Comparison of ENCODE assay signal across 8 cellular contexts in the genomic region with DNA sequence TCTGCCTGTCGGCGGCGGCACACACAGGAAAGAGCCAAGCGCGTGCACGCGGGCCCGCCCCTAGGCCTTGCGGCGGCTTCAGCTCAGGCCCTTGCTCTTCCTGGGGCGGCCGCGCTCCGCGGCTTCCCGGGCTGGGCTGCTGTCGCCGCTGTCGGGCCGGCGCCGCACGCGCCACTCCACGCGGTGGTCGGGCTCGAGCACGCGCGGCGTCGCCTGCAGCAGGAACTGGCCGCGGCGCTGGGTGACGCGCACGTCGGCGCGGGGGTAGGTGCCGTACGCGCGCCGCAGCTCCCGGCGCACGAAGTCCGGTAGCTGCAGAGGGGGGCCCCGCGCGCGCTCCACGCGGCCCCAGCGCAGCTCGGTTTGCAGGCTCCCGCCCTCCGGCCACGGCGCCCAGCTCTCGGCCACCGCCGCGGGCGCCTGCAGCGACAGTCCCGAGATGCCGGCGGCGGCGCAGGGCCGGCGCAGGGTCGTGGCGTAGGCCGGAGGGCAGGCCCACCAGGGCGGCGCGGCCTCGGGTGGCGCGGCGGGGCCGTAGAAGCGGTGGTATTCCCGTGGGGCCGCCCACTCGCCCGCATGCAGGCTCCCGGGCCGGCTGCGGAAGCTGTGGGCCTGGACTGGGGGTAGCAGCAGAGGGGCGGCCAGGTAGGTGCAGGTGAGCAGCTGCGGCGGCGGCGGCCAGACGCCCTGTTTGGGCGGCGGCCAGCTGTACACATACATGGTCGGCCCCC. TPM values are rescaled to one million over a fixed set of nuclear protein-coding genes. Genes with fewer than 3 reads are reported as not detected.
DNase-seq lines count a peak whose midpoint lies in the region.

No MANE protein-coding gene starts in this region.

- no peaks in the 10 kb centered on the region for H3K9me3 ChIP-seq in GM23248 (ENCODE audit: low read depth)
- H3K9me3 ChIP-seq in neuron (ENCODE audit: low read length), result no peaks in the 10 kb centered on the region
- H3K9me3 ChIP-seq in subcutaneous abdominal adipose tissue (ENCODE audit: control insufficient read depth in 5 of 5, low read length in 5 of 5), result no peaks in the 10 kb centered on the region

- H3F3A ChIP-seq in GM23248 (ENCODE audit: insufficient read depth), result peaks cover 27% of the 10 kb centered on the region

- no peaks in the 10 kb centered on the region for H3K79me2 ChIP-seq in GM23248 (ENCODE audit: insufficient read depth)

- peaks cover 20% of the 10 kb centered on the region for H3K4me1 ChIP-seq in GM23248 (ENCODE audit: insufficient read depth)
- peaks cover 15% of the 10 kb centered on the region for H3K4me1 ChIP-seq in neuron (ENCODE audit: insufficient read depth, low read length)
- peaks cover 7 to 37% (median 23%) of the 10 kb centered on the region in 5 donors for H3K4me1 ChIP-seq in subcutaneous abdominal adipose tissue (ENCODE audit: control insufficient read depth in 5 of 5, insufficient read depth in 5 of 5, low read length in 5 of 5)

- DNase-seq in EL, result peak; percentile 81
- peak; percentile 89 for DNase-seq in GM23248
- DNase-seq in Kasumi-1 (lab: John Stamatoyannopoulos, UW), result peak; percentile 78 to 86
- peak; percentile 75 to 88 for DNase-seq in SHP77 (lab: John Stamatoyannopoulos, UW)
- peak; percentile 91 for DNase-seq in activated gamma-delta T cell (lab: John Stamatoyannopoulos, UW)
- peak; percentile 70 for DNase-seq in foreskin melanocyte

- H3K27me3 ChIP-seq in GM23248 (replicated peaks; ENCODE audit: insufficient read depth) (no peaks in the 10 kb centered on the region), neuron (ENCODE audit: insufficient read depth, low read length) (no peaks in the 10 kb centered on the region), subcutaneous abdominal adipose tissue (ENCODE audit: control insufficient read depth in 5 of 5, insufficient read depth in 4 of 5, low read length in 5 of 5) (no peaks in the 10 kb centered on the region)

- H3K4me3 ChIP-seq in GM23248 (peak overlapping the region; percentile 74), neuron (ENCODE audit: low read length) (peak overlapping the region; percentile 62), subcutaneous abdominal adipose tissue (ENCODE audit: low read depth in 1 of 5, low read length in 5 of 5) (peak overlapping the region; percentile 65 to 95 (median 84))

- WGBS in GM23248 (ENCODE audit: low coverage in 1 of 2, low lambda C conversion rate in 2 of 2, missing lambda C conversion rate in 2 of 2), 2 experiments, result 1 to 3% methylated on average over 54 to 67 of the region's 104 CpGs

- no peaks in the 10 kb centered on the region for H4K20me1 ChIP-seq in GM23248 (ENCODE audit: insufficient read depth)

- no peaks in the 10 kb centered on the region for H3K36me3 ChIP-seq in GM23248 (ENCODE audit: low read depth)
- no peaks in the 10 kb centered on the region for H3K36me3 ChIP-seq in neuron (ENCODE audit: insufficient read depth, low read length)
- no peaks in the 10 kb centered on the region for H3K36me3 ChIP-seq in subcutaneous abdominal adipose tissue (ENCODE audit: control insufficient read depth in 5 of 5, insufficient read depth in 5 of 5, low read length in 5 of 5)

- no peaks in the 10 kb centered on the region for H3K9me2 ChIP-seq in GM23248 (ENCODE audit: insufficient read depth)

- H3K9ac ChIP-seq in GM23248 (peak overlapping the region; percentile 74), subcutaneous abdominal adipose tissue (ENCODE audit: low read length in 5 of 5) (peak overlapping the region; percentile 70 to 83 (median 79))

- H3K4me2 ChIP-seq in GM23248 (ENCODE audit: unreplicated experiment), result peak overlapping the region; percentile 82

- in situ Hi-C loops in GM23248 (cut with MboI), result no loop called here

- H3K27ac ChIP-seq in GM23248 (no peak overlapping the region), subcutaneous abdominal adipose tissue (ENCODE audit: low read depth, low read length) (peak overlapping the region; percentile 54)

- H2AFZ ChIP-seq in GM23248 (peak overlapping the region; percentile 90), neuron (ENCODE audit: low read depth, low read length) (peak overlapping the region; percentile 29)

RNA-seq across cellular contexts. Expression of a gene that starts 0.8 kb away (rescaled TPM):
- not detected in 2 replicates for total RNA-seq in GM23248 (2014; rRNA removed; shearing (Covaris generic))
- not detected in 2 replicates for polyA plus RNA-seq in GM23248 (2016; fragmentation: Nextera tagmentation; extraction: Ambion mirVana)

RNA-seq across cellular contexts. Expression of a gene that starts 18.2 kb away (rescaled TPM):
- 54.1 and 58.8 TPM in 2 replicates for total RNA-seq in GM23248 (2014; rRNA removed; shearing (Covaris generic))
- polyA plus RNA-seq in GM23248 (2016; fragmentation: Nextera tagmentation; extraction: Ambion mirVana), result 85.9 and 87.6 TPM in 2 replicates

RNA-seq across cellular contexts. Expression of a gene that starts 29.9 kb away (rescaled TPM):
- 23.1 and 23.6 TPM in 2 replicates for total RNA-seq in GM23248 (2014; rRNA removed; shearing (Covaris generic))
- 17.7 and 19.8 TPM in 2 replicates for polyA plus RNA-seq in GM23248 (2016; fragmentation: Nextera tagmentation; extraction: Ambion mirVana)

RNA-seq across cellular contexts. Expression of a gene that starts 32.0 kb away (rescaled TPM):
- total RNA-seq in GM23248 (2014; rRNA removed; shearing (Covaris generic)), result 1.0 and 11.3 TPM in 2 replicates
- 0.95 and 1.8 TPM in 2 replicates for polyA plus RNA-seq in GM23248 (2016; fragmentation: Nextera tagmentation; extraction: Ambion mirVana)

RNA-seq across cellular contexts. Expression of a gene that starts 52.0 kb away (rescaled TPM):
- 109 and 134 TPM in 2 replicates for total RNA-seq in GM23248 (2014; rRNA removed; shearing (Covaris generic))
- polyA plus RNA-seq in GM23248 (2016; fragmentation: Nextera tagmentation; extraction: Ambion mirVana), result 127 and 134 TPM in 2 replicates
